ENCODE assay signal across 8 cellular contexts in the genomic region with DNA sequence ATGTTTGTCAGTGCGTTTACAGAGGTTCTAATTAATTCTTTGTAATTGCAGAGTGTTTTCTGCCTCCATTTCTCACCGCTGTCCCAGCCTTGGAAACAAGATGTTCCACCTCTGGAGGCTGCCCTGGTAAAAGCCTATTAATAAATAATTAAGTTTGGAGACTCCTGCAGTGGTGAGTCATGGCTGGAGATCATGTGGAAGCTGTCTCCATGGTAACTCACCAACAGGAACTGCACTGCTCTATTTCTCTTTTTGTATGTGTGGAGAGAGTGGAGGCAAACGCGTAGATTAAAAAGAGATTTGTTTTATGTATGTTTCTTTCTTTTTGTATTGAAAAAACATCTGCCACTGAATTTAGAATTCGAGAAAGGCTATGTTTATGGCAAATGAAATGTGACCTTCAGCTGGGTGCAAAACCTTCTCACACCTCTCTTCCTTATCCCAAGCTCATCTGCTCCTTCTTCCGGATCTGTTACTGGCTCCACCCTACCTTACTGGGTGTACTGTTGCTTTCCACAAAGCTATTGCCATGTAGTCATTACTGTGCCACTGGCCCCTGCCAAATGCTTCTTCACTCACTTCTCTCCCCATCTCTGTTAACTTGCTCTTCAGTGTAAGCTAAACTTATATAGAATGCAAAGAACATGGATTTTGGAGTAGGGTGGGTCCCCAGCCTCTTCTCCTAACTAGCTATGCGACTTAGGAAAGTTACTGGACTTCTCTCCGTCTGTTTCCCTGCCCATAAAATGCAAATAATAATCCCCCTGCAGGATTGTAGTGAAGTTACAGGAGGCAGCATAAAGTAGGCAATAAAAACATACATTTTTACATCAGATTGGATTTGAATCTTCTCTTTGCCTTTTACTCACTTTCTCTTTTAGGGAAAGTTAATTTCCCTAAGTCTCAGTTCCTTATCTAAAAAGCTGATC.
DNase-seq lines count a peak whose midpoint lies in the region; ATAC-seq and TF ChIP-seq lines count a peak whose summit lies in the region.

No MANE protein-coding gene starts in this region.

- no peaks in the 10 kb centered on the region for H3K27me3 ChIP-seq in A673 (replicated peaks; ENCODE audit: insufficient read depth, low read depth, low read length, poor library complexity)
- no peaks in the 10 kb centered on the region for H3K27me3 ChIP-seq in HUES48 (ENCODE audit: control insufficient read depth, insufficient read depth, low read length)
- H3K27me3 ChIP-seq in tibial artery = no peaks in the 10 kb centered on the region
- H3K27me3 ChIP-seq in H7 (ENCODE audit: control insufficient read depth, insufficient read depth, low read length) = no peaks in the 10 kb centered on the region

- no peak overlapping the region for H3K27ac ChIP-seq in A673 (ENCODE audit: low read depth, low read length, poor library complexity, severe bottlenecking)
- peak overlapping the region; percentile 4 for H3K27ac ChIP-seq in HUES48 (ENCODE audit: low read depth, low read length)
- no peak overlapping the region for H3K27ac ChIP-seq in tibial artery

- peak; percentile 3 for DNase-seq in A673 (ENCODE audit: low spot score)
- DNase-seq in amniotic epithelial cell (ENCODE audit: low read depth) = peak; percentile 85
- DNase-seq in iris pigment epithelial cell (ENCODE audit: low read depth) = peak; percentile 68
- peak; percentile 69 to 72 for DNase-seq in tibial artery
- DNase-seq in activated CD4-positive, alpha-beta memory T cell treated with anti-CD3 and anti-CD28 coated beads, Interleukin-2, amount 10 ng/mL, durations not matched to agents 7 days and 5 days = no peak
- DNase-seq in H7 = no peak

- no peak overlapping the region for H3K27ac Mint-ChIP-seq in activated CD4-positive, alpha-beta memory T cell treated with anti-CD3 and anti-CD28 coated beads, Interleukin-2, amount 10 ng/mL, durations not matched to agents 7 days and 5 days

- H3K4me3 ChIP-seq in A673 (ENCODE audit: low read depth, low read length, poor library complexity, severe bottlenecking) (no peak overlapping the region), HUES48 (ENCODE audit: low read depth, low read length) (no peak overlapping the region), tibial artery (peak overlapping the region in 1 of 2 donors; percentile 9), H7 (ENCODE audit: insufficient read depth, low read depth, low read length) (no peak overlapping the region)

- H3K9me3 Mint-ChIP-seq in activated CD4-positive, alpha-beta memory T cell treated with anti-CD3 and anti-CD28 coated beads, Interleukin-2, amount 10 ng/mL, durations not matched to agents 7 days and 5 days = no peaks in the 10 kb centered on the region

- no peaks in the 10 kb centered on the region for H3K36me3 ChIP-seq in A673 (ENCODE audit: insufficient read depth, low read length, poor library complexity, severe bottlenecking)
- no peaks in the 10 kb centered on the region for H3K36me3 ChIP-seq in HUES48 (ENCODE audit: control insufficient read depth, insufficient read depth, low read length)
- no peaks in the 10 kb centered on the region for H3K36me3 ChIP-seq in tibial artery
- H3K36me3 ChIP-seq in H7 (replicated peaks; ENCODE audit: control insufficient read depth, insufficient read depth, low read length) = no peaks in the 10 kb centered on the region

- CTCF ChIA-PET in A673 (lab: Charles Lee) = no interaction called here
- CTCF ChIA-PET in activated CD4-positive, alpha-beta memory T cell treated with anti-CD3 and anti-CD28 coated beads, Interleukin-2, amount 10 ng/mL, durations not matched to agents 7 days and 5 days (lab: Charles Lee) = no interaction called here

- POLR2A ChIA-PET in A673 (lab: Charles Lee; ENCODE audit: low non-redundant PET) = no interaction called here
- POLR2A ChIA-PET in activated CD4-positive, alpha-beta memory T cell treated with anti-CD3 and anti-CD28 coated beads, Interleukin-2, amount 10 ng/mL, durations not matched to agents 7 days and 5 days (lab: Charles Lee) = no interaction called here

- ATAC-seq in HG02759 (IDR thresholded peaks at IDR 0.05; ENCODE audit: unreplicated experiment) = no peak

- no peaks in the 10 kb centered on the region for H3K4me1 Mint-ChIP-seq in activated CD4-positive, alpha-beta memory T cell treated with anti-CD3 and anti-CD28 coated beads, Interleukin-2, amount 10 ng/mL, durations not matched to agents 7 days and 5 days

- no peaks in the 10 kb centered on the region for H3K27me3 Mint-ChIP-seq in activated CD4-positive, alpha-beta memory T cell treated with anti-CD3 and anti-CD28 coated beads, Interleukin-2, amount 10 ng/mL, durations not matched to agents 7 days and 5 days

- no TSS peak for BruUV-seq in A673 (replicated peaks; lab: Mats Ljungman, UMichigan)

- no peaks in the 10 kb centered on the region for H3K36me3 Mint-ChIP-seq in activated CD4-positive, alpha-beta memory T cell treated with anti-CD3 and anti-CD28 coated beads, Interleukin-2, amount 10 ng/mL, durations not matched to agents 7 days and 5 days (ENCODE audit: low read depth)

- H3K4me1 ChIP-seq in A673 (ENCODE audit: insufficient read depth, low read length, poor library complexity, severe bottlenecking) (no peaks in the 10 kb centered on the region), HUES48 (ENCODE audit: control insufficient read depth, insufficient read depth, low read length) (peaks cover 11% of the 10 kb centered on the region), tibial artery (peaks cover 0 to 9% (median 6%) of the 10 kb centered on the region in 4 donors)

- intact Hi-C loops in A673 (cut with micrococcal nuclease; ENCODE audit: unreplicated experiment) (no loop called here), tibial artery (cut with DNase I; ENCODE audit: low total_unique reads) (no loop called here)

- H3K4me3 Mint-ChIP-seq in activated CD4-positive, alpha-beta memory T cell treated with anti-CD3 and anti-CD28 coated beads, Interleukin-2, amount 10 ng/mL, durations not matched to agents 7 days and 5 days = no peak overlapping the region

- H3K9me3 ChIP-seq in A673 (ENCODE audit: low read depth, low read length, poor library complexity, severe bottlenecking) = peaks cover 16% of the 10 kb centered on the region
- no peaks in the 10 kb centered on the region for H3K9me3 ChIP-seq in HUES48 (ENCODE audit: control insufficient read depth, insufficient read depth, low read length)
- H3K9me3 ChIP-seq in tibial artery = no peaks in the 10 kb centered on the region

- no peak for TF ChIP-seq CTCF in A673 (conservative IDR thresholded peaks at IDR 0.05; ENCODE audit: low read depth, low read length)
- no peak for TF ChIP-seq CTCF in tibial artery (IDR thresholded peaks at IDR 0.05)

- no peak overlapping the region for H3K9ac ChIP-seq in HUES48 (ENCODE audit: low read depth, low read length)

Comparison
In these comparisons a context has a peak if more than half of its experiments do, and no peak if none do; other contexts are left out.
1. DNase-seq: peak in A673 (single experiment), amniotic epithelial cell (single experiment), iris pigment epithelial cell (single experiment) and tibial artery (2 of 2); none in activated CD4-positive, alpha-beta memory T cell treated with anti-CD3 and anti-CD28 coated beads, Interleukin-2, amount 10 ng/mL, durations not matched to agents 7 days and 5 days (single experiment) and H7 (single experiment).